1 cellular context compared by ENCODE assay signal in the genomic region with DNA sequence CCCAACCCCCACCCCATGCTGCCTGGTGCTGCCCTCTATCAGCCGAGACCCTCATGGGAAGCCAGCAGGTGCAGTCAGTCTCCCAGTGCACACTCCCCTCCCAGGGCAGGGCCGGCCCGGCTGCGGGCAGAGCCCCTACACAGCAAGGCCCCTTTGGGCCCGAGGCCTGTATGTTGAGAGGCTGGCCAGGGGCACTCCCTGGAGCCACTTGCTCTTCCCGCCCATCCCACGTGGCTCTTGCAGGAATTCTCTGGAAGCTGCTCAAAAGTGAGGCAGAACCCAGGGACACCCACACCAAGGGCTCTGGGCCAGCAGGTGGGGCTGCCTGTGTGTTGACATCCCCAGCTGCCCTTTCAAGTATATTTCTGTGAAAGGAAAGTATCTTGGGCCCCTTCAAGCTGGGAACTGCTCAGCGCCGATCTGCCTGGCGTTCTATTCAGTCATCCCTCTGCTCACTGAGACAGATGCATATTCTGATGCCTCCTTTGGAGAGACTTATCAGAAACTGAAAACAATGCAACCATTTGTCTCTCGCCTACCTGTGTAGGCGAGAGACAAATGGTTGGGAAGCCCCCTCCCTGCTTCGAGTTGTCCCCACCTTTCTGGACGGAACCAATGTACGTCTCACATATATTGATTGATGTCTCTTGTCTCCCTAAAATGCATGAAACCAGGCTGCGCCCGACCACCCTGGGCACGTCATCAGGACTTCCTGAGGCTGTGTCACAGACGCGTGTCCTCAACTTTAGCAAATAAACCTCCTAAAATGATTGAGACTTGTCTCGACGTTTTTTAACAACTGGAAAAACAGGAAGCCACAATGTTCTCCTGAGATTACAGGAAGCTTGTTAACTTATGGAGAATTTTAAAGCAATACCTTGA.
TF ChIP-seq lines count a peak whose summit lies in the region.

No MANE protein-coding gene starts in this region.

TF ChIP-seq in IMR-90, 13 proteins besides CTCF, POLR2A, EP300 and RAD21 (continued from another document):
- TF ChIP-seq, protein P1, sequence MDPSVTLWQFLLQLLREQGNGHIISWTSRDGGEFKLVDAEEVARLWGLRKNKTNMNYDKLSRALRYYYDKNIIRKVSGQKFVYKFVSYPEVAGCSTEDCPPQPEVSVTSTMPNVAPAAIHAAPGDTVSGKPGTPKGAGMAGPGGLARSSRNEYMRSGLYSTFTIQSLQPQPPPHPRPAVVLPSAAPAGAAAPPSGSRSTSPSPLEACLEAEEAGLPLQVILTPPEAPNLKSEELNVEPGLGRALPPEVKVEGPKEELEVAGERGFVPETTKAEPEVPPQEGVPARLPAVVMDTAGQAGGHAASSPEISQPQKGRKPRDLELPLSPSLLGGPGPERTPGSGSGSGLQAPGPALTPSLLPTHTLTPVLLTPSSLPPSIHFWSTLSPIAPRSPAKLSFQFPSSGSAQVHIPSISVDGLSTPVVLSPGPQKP (IDR thresholded peaks at IDR 0.05; ENCODE audit: borderline replicate concordance, low read depth, low read length), result no peak
- no peak for TF ChIP-seq SMC3 (IDR thresholded peaks at IDR 0.05; ENCODE audit: low read depth, low read length)
- no peak for TF ChIP-seq RCOR1 (IDR thresholded peaks at IDR 0.05; ENCODE audit: insufficient replicate concordance, low read length)
- TF ChIP-seq RFX5 (IDR thresholded peaks at IDR 0.05; ENCODE audit: low read depth, low read length), result no peak
- no peak for TF ChIP-seq MXI1 (IDR thresholded peaks at IDR 0.05; ENCODE audit: borderline replicate concordance, low read depth, low read length)
- no peak for TF ChIP-seq MAZ (IDR thresholded peaks at IDR 0.05; ENCODE audit: borderline replicate concordance, low read depth, low read length)
- TF ChIP-seq, protein P2, sequence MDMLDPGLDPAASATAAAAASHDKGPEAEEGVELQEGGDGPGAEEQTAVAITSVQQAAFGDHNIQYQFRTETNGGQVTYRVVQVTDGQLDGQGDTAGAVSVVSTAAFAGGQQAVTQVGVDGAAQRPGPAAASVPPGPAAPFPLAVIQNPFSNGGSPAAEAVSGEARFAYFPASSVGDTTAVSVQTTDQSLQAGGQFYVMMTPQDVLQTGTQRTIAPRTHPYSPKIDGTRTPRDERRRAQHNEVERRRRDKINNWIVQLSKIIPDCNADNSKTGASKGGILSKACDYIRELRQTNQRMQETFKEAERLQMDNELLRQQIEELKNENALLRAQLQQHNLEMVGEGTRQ (IDR thresholded peaks at IDR 0.05; ENCODE audit: low read depth, low read length), result no peak
- no peak for TF ChIP-seq NFE2L2 (IDR thresholded peaks at IDR 0.05; ENCODE audit: low read depth, low read length)
- no peak for TF ChIP-seq FOS (IDR thresholded peaks at IDR 0.05; ENCODE audit: low read depth, low read length)
